14 cellular contexts compared by ENCODE assay signal in genomic region chr15:49589030-49589429, GRCh38. TPM values are rescaled to one million over a fixed set of nuclear protein-coding genes. Genes with fewer than 3 reads are reported as not detected.
DNase-seq lines count a peak whose midpoint lies in the region; ATAC-seq, FAIRE-seq and TF ChIP-seq lines count a peak whose summit lies in the region.
"Had no signal": no experiment of that assay in that cellular context is flagged by ENCODE, and none has a peak within 500 bp of the region (broad histone marks: within the 10 kb centered on the region; RNA-seq: fewer than 3 reads in every experiment).

No MANE protein-coding gene starts in this region.

- no peaks in the 10 kb centered on the region for H3K9me3 Mint-ChIP-seq in natural killer cell
- no peaks in the 10 kb centered on the region for H3K9me3 Mint-ChIP-seq in natural killer cell treated with Interleukin-12 subunit alpha and Interleukin-12 subunit beta and Interleukin-15 and Interleukin-18, amount 100 ng/mL, for 72 hours
- peaks cover 6% of the 10 kb centered on the region for H3K9me3 Mint-ChIP-seq in activated naive CD4-positive, alpha-beta T cell treated with anti-CD3 and anti-CD28 coated beads, Interleukin-2, amount 10 ng/mL, durations not matched to agents 7 days and 5 days

- no peaks in the 10 kb centered on the region for H3K79me2 ChIP-seq in KMS-11 (ENCODE audit: insufficient read depth, low read depth)

- H3K27ac ChIP-seq in KMS-11: no peak overlapping the region
- H3K27ac ChIP-seq in transverse colon: no peak overlapping the region
- H3K27ac ChIP-seq: foreskin keratinocyte had no signal

- in situ Hi-C loops in transverse colon (cut with MboI; ENCODE audit: low pct_ligation_motif_present in 1 of 4, low pct_unique_long_range_greater_than_20kb in 1 of 4, low sequenced_read_pairs in 3 of 4): no loop called here

- H3K36me3 ChIP-seq in KMS-11 (ENCODE audit: insufficient read depth) (no peaks in the 10 kb centered on the region), transverse colon (no peaks in the 10 kb centered on the region)

- peaks cover 8% of the 10 kb centered on the region for H3K36me3 Mint-ChIP-seq in natural killer cell
- peaks cover 8% of the 10 kb centered on the region for H3K36me3 Mint-ChIP-seq in natural killer cell treated with Interleukin-12 subunit alpha and Interleukin-12 subunit beta and Interleukin-15 and Interleukin-18, amount 100 ng/mL, for 72 hours
- H3K36me3 Mint-ChIP-seq in activated naive CD4-positive, alpha-beta T cell treated with anti-CD3 and anti-CD28 coated beads, Interleukin-2, amount 10 ng/mL, durations not matched to agents 7 days and 5 days: no peaks in the 10 kb centered on the region

- no peak for TF ChIP-seq POLR2A in transverse colon (IDR thresholded peaks at IDR 0.05)
- no peak for TF ChIP-seq POLR2A in H54 (IDR thresholded peaks at IDR 0.05; ENCODE audit: low read depth, low read length)

- H3K27me3 Mint-ChIP-seq in natural killer cell (ENCODE audit: low read depth in 2 of 2): no peaks in the 10 kb centered on the region
- H3K27me3 Mint-ChIP-seq in natural killer cell treated with Interleukin-12 subunit alpha and Interleukin-12 subunit beta and Interleukin-15 and Interleukin-18, amount 100 ng/mL, for 72 hours: no peaks in the 10 kb centered on the region
- H3K27me3 Mint-ChIP-seq in activated naive CD4-positive, alpha-beta T cell treated with anti-CD3 and anti-CD28 coated beads, Interleukin-2, amount 10 ng/mL, durations not matched to agents 7 days and 5 days: no peaks in the 10 kb centered on the region
- H3K27me3 Mint-ChIP-seq: activated CD4-positive, alpha-beta T cell treated with anti-CD3 and anti-CD28 coated beads for 36 hours had no signal

- no peak for TF ChIP-seq EP300 in transverse colon (IDR thresholded peaks at IDR 0.05; ENCODE audit: low read depth)

- no peaks in the 10 kb centered on the region for H3K4me1 Mint-ChIP-seq in natural killer cell
- H3K4me1 Mint-ChIP-seq in natural killer cell treated with Interleukin-12 subunit alpha and Interleukin-12 subunit beta and Interleukin-15 and Interleukin-18, amount 100 ng/mL, for 72 hours (ENCODE audit: low read depth in 2 of 2): peaks cover 0 to 3% of the 10 kb centered on the region in 2 donors
- peaks cover 2% of the 10 kb centered on the region for H3K4me1 Mint-ChIP-seq in activated naive CD4-positive, alpha-beta T cell treated with anti-CD3 and anti-CD28 coated beads, Interleukin-2, amount 10 ng/mL, durations not matched to agents 7 days and 5 days

- H3K27ac Mint-ChIP-seq in natural killer cell: peak overlapping the region; percentile 8
- H3K27ac Mint-ChIP-seq in natural killer cell treated with Interleukin-12 subunit alpha and Interleukin-12 subunit beta and Interleukin-15 and Interleukin-18, amount 100 ng/mL, for 72 hours: no peak overlapping the region
- no peak overlapping the region for H3K27ac Mint-ChIP-seq in activated naive CD4-positive, alpha-beta T cell treated with anti-CD3 and anti-CD28 coated beads, Interleukin-2, amount 10 ng/mL, durations not matched to agents 7 days and 5 days
- H3K27ac Mint-ChIP-seq: activated CD4-positive, alpha-beta T cell treated with anti-CD3 and anti-CD28 coated beads for 36 hours had no signal

- DNase-seq in natural killer cell (no peak), transverse colon (no peak), H54 (ENCODE audit: insufficient read length, low spot score) (no peak), NCI-H524 (lab: John Stamatoyannopoulos, UW) (no peak)
- DNase-seq in natural killer cell treated with Interleukin-12 subunit alpha and Interleukin-12 subunit beta and Interleukin-15 and Interleukin-18, amount 100 ng/mL, for 72 hours (ENCODE audit: low spot score): no peak
- DNase-seq in activated naive CD4-positive, alpha-beta T cell treated with anti-CD3 and anti-CD28 coated beads, Interleukin-2, amount 10 ng/mL, durations not matched to agents 7 days and 5 days: no peak
- DNase-seq: activated CD4-positive, alpha-beta T cell treated with anti-CD3 and anti-CD28 coated beads for 36 hours; activated gamma-delta T cell; DMS79 treated with DMSO at 0.1 percent for 48 hours; foreskin keratinocyte; NCI-H69; stimulated activated CD4-positive, alpha-beta T cell treated with anti-CD3 and anti-CD28 coated beads, Interleukin-15, amount 100 ng/mL, for 24 hours had no signal

- no peak overlapping the region for H3K9ac ChIP-seq in KMS-11

- CTCF ChIA-PET in activated naive CD4-positive, alpha-beta T cell treated with anti-CD3 and anti-CD28 coated beads, Interleukin-2, amount 10 ng/mL, durations not matched to agents 7 days and 5 days (lab: Charles Lee): no interaction called here

- no peaks in the 10 kb centered on the region for H3K9me3 ChIP-seq in transverse colon

- peak in 2 of 3 donors; percentile 54 to 58 for ATAC-seq in natural killer cell
- ATAC-seq in natural killer cell treated with Interleukin-12 subunit alpha and Interleukin-12 subunit beta and Interleukin-15 and Interleukin-18, amount 100 ng/mL, for 72 hours: no peak
- ATAC-seq in HG02588 (IDR thresholded peaks at IDR 0.05; ENCODE audit: unreplicated experiment): peak; percentile 60
- ATAC-seq: activated CD4-positive, alpha-beta T cell treated with anti-CD3 and anti-CD28 coated beads for 36 hours; foreskin keratinocyte had no signal

- no peak overlapping the region for H3K4me3 ChIP-seq in KMS-11 (IDR thresholded peaks at IDR 0.05; ENCODE audit: insufficient read depth, low read depth, low read length)
- no peak overlapping the region for H3K4me3 ChIP-seq in transverse colon

- peak overlapping the region; percentile 36; the same call in 1 of the 2 replicates for H3K4me2 ChIP-seq in KMS-11

- TF ChIP-seq CTCF in natural killer cell (IDR thresholded peaks at IDR 0.05): no peak
- TF ChIP-seq CTCF in KMS-11 (conservative IDR thresholded peaks at IDR 0.05; ENCODE audit: low read depth, low read length): no peak
- TF ChIP-seq CTCF in transverse colon (IDR thresholded peaks at IDR 0.05): no peak

- no peaks in the 10 kb centered on the region for H4K20me1 ChIP-seq in KMS-11 (ENCODE audit: insufficient read depth)

- no peaks in the 10 kb centered on the region for H3K27me3 ChIP-seq in KMS-11 (ENCODE audit: insufficient read depth, low read depth)
- no peaks in the 10 kb centered on the region for H3K27me3 ChIP-seq in transverse colon
- H3K27me3 ChIP-seq: foreskin keratinocyte had no signal

- no peak overlapping the region for H3K4me3 Mint-ChIP-seq in natural killer cell
- no peak overlapping the region for H3K4me3 Mint-ChIP-seq in natural killer cell treated with Interleukin-12 subunit alpha and Interleukin-12 subunit beta and Interleukin-15 and Interleukin-18, amount 100 ng/mL, for 72 hours
- no peak overlapping the region for H3K4me3 Mint-ChIP-seq in activated naive CD4-positive, alpha-beta T cell treated with anti-CD3 and anti-CD28 coated beads, Interleukin-2, amount 10 ng/mL, durations not matched to agents 7 days and 5 days
- H3K4me3 Mint-ChIP-seq: activated CD4-positive, alpha-beta T cell treated with anti-CD3 and anti-CD28 coated beads for 36 hours had no signal

- no peak overlapping the region for H2AFZ ChIP-seq in KMS-11 (ENCODE audit: low read depth)

- no peak for FAIRE-seq in H54 (lab: Jason Lieb, UNC)

- intact Hi-C loops in natural killer cell (cut with micrococcal nuclease) (no loop called here), transverse colon (cut with DNase I; ENCODE audit: low total_unique reads) (no loop called here)

- peaks cover 9% of the 10 kb centered on the region for H3K4me1 ChIP-seq in KMS-11 (ENCODE audit: low read depth, poor library complexity, severe bottlenecking)
- H3K4me1 ChIP-seq in transverse colon: no peaks in the 10 kb centered on the region
- H3K4me1 ChIP-seq: foreskin keratinocyte had no signal

RNA-seq across cellular contexts. Expression of gene FAM227B, which starts 31.6 kb away (rescaled TPM):
- total RNA-seq in natural killer cell (1 to 10 TPM; 3.8 to 5.0 (median 4.9) TPM), transverse colon (1 to 10 TPM; 3.3 to 9.2 (median 6.6) TPM)
- 1 to 10 TPM; 1.5 to 2.6 TPM for total RNA-seq in natural killer cell treated with Interleukin-12 subunit alpha and Interleukin-12 subunit beta and Interleukin-15 and Interleukin-18, amount 100 ng/mL, for 72 hours

RNA-seq across cellular contexts. Expression of gene DTWD1, which starts 31.8 kb away (rescaled TPM):
- total RNA-seq in natural killer cell (10 to 100 TPM in 2 of 3 donors, 1 to 10 TPM in 1; 10.0 to 14.1 (median 12.3) TPM), transverse colon (10 to 100 TPM in 3 of 4 donors, 1 to 10 TPM in 1; 3.0 to 22.1 (median 17.1) TPM)
- 10 to 100 TPM; 11.4 to 12.1 TPM for total RNA-seq in natural killer cell treated with Interleukin-12 subunit alpha and Interleukin-12 subunit beta and Interleukin-15 and Interleukin-18, amount 100 ng/mL, for 72 hours

Comparison
In these comparisons a context has a peak if more than half of its experiments do, and no peak if none do; other contexts are left out.
1. ATAC-seq: peak in natural killer cell (2 of 3) and HG02588 (single experiment); none in natural killer cell treated with Interleukin-12 subunit alpha and Interleukin-12 subunit beta and Interleukin-15 and Interleukin-18, amount 100 ng/mL, for 72 hours (0 of 2).
2. H3K27ac Mint-ChIP-seq: peak in natural killer cell (2 of 2); none in natural killer cell treated with Interleukin-12 subunit alpha and Interleukin-12 subunit beta and Interleukin-15 and Interleukin-18, amount 100 ng/mL, for 72 hours (0 of 2) and activated naive CD4-positive, alpha-beta T cell treated with anti-CD3 and anti-CD28 coated beads, Interleukin-2, amount 10 ng/mL, durations not matched to agents 7 days and 5 days (single experiment).